In genomic region chr1:246000638-246001015, GRCh38 we compare ENCODE assay signal across 2 cellular contexts.
TF ChIP-seq lines count a peak whose summit lies in the region.

No MANE protein-coding gene starts in this region.

TF ChIP-seq in SK-N-SH, 30 proteins besides CTCF, POLR2A, EP300 and RAD21 (continued from another document):
- TF ChIP-seq USF1 (IDR thresholded peaks at IDR 0.05; ENCODE audit: borderline replicate concordance, low read depth) = no peak
TF ChIP-seq in SK-N-SH: peak in this region for 0.

TF ChIP-seq in SK-N-SH treated with all-trans-retinoic acid at 6 μM for 48 hours, 23 proteins besides CTCF, POLR2A, EP300 and RAD21 (continued from another document):
- TF ChIP-seq CSRNP3 (CRISPR knock-in tag; IDR thresholded peaks at IDR 0.05) (no peak), TCF4 (CRISPR knock-in tag; IDR thresholded peaks at IDR 0.05; ENCODE audit: borderline replicate concordance) (no peak), ZC3H10 (CRISPR knock-in tag; IDR thresholded peaks at IDR 0.05) (no peak)
